ENCODE assay signal across 8 cellular contexts in genomic region chr12:65232490-65233077, GRCh38. TPM values are rescaled to one million over a fixed set of nuclear protein-coding genes. Genes with fewer than 3 reads are reported as not detected.
A peak's percentile ranks its signal among the peaks of the same experiment; 100 is the strongest.
DNase-seq lines count a peak whose midpoint lies in the region; ATAC-seq, FAIRE-seq and TF ChIP-seq lines count a peak whose summit lies in the region.

No MANE protein-coding gene starts in this region.

- TF ChIP-seq CTCF in SU-DHL-6 (IDR thresholded peaks at IDR 0.05; ENCODE audit: insufficient read depth, low read length, poor library complexity, severe bottlenecking): peak; percentile 28

- no peaks in the 10 kb centered on the region for H4K20me1 ChIP-seq in SU-DHL-6 (ENCODE audit: low read depth, low read length)

- H3K4me3 ChIP-seq in SU-DHL-6 (ENCODE audit: insufficient read depth, low read length, poor library complexity, severe bottlenecking): no peak overlapping the region

- peaks cover 32% of the 10 kb centered on the region for H3K79me2 ChIP-seq in SU-DHL-6 (ENCODE audit: insufficient read depth, low read length)

- no peaks in the 10 kb centered on the region for H3K9me2 ChIP-seq in SU-DHL-6 (replicated peaks; ENCODE audit: insufficient read depth, low read length)

- H3K27ac ChIP-seq in SU-DHL-6 (ENCODE audit: low read depth, low read length): no peak overlapping the region

- no peak overlapping the region for H2AFZ ChIP-seq in SU-DHL-6 (ENCODE audit: low read depth, low read length, severe bottlenecking)

- DNase-seq in ACHN (peak; percentile 62), globus pallidus (ENCODE audit: low spot score) (peak; percentile 3), GM12891 (ENCODE audit: insufficient read length, low spot score) (no peak), AG08396 (ENCODE audit: low spot score) (no peak)

- H3K9me3 ChIP-seq in SU-DHL-6 (ENCODE audit: insufficient read depth, low read length): peaks cover 9% of the 10 kb centered on the region; the same call in 1 of the 2 replicates

- 0 out of 2 replicates have a peak, but pooled peaks cover 5% of the 10 kb centered on the region for H3F3A ChIP-seq in SU-DHL-6 (ENCODE audit: insufficient read depth)

- peak overlapping the region; percentile 39 for H3K4me2 ChIP-seq in SU-DHL-6 (ENCODE audit: low read depth, low read length, poor library complexity, severe bottlenecking)

- no peaks in the 10 kb centered on the region for H3K27me3 ChIP-seq in SU-DHL-6 (ENCODE audit: low read length)

- in situ Hi-C loops in ACHN (cut with HindIII; ENCODE audit: low pct_ligation_motif_present, low pct_unique_long_range_greater_than_20kb, low sequenced_read_pairs): no loop called here

- H3K9ac ChIP-seq in SU-DHL-6 (ENCODE audit: low read length): no peak overlapping the region

- FAIRE-seq in GM12891 (lab: Jason Lieb, UNC): no peak

- no peak for TF ChIP-seq POLR2A in GM12891 (IDR thresholded peaks at IDR 0.05; ENCODE audit: low read depth, low read length)

- ATAC-seq in GM18909 (IDR thresholded peaks at IDR 0.05; ENCODE audit: poor library complexity, unreplicated experiment): peak; percentile 43
- ATAC-seq in HG02981 (IDR thresholded peaks at IDR 0.05; ENCODE audit: unreplicated experiment): no peak
- ATAC-seq in GM18867 (IDR thresholded peaks at IDR 0.05; ENCODE audit: unreplicated experiment): no peak

- H3K36me3 ChIP-seq in SU-DHL-6 (ENCODE audit: low read length): peaks cover 17% of the 10 kb centered on the region

TF ChIP-seq in GM12891, 5 proteins besides CTCF, POLR2A, EP300 and RAD21:
- TF ChIP-seq SPI1 (IDR thresholded peaks at IDR 0.05; ENCODE audit: low read depth, low read length) (no peak), POU2F2 (IDR thresholded peaks at IDR 0.05; ENCODE audit: low read depth, low read length) (no peak), PAX5 (IDR thresholded peaks at IDR 0.05; ENCODE audit: insufficient read depth, low read length, severe bottlenecking) (no peak), POLR2AphosphoS5 (IDR thresholded peaks at IDR 0.05; ENCODE audit: low read depth, low read length) (no peak), TAF1 (IDR thresholded peaks at IDR 0.05; ENCODE audit: low read depth, low read length) (no peak)

RNA-seq across cellular contexts. Expression of gene MSRB3, which starts 45.9 kb away (rescaled TPM):
- 0.09 TPM for polyA plus RNA-seq in GM12891 (2012; ENCODE audit: low read depth, missing spikeins)

Comparison
In these comparisons a context has a peak if more than half of its experiments do, and no peak if none do; other contexts are left out.
1. DNase-seq: peak in ACHN (single experiment) and globus pallidus (single experiment); none in GM12891 (single experiment) and AG08396 (single experiment).